In the genomic region with DNA sequence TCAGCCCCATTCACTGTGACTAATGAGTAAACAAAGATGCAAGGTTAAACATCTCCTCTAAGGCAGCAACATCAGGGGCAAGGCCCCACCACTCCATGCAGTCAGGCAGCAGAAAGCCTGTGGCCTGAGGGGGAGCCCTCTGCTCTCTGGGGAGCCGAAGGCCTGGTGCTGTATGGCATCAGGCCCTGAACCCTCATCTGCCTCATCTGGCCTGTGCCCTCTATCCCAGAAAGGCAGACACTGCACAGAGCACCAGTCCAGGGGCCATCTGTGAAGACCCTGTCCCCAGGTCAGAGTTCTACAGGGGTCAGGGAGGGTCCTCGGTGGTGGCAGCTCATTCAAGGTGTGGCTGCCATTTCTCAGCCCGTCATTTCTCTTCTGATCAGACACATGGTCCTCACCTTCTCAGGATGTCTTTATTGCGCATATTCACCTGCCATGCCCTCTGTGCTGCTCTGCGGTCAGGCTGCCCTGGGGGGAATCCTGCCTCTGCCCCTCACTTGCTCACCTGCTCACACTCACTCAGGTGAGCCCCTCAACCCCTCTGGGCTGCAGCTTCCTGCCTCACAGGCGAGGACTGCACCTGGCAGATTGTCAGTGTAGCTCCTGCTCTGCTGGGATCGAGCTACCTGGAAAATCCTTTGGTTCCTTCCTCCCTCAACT, we compare ENCODE assay signal across 19 cellular contexts.
DNase-seq lines count a peak whose midpoint lies in the region; ATAC-seq and TF ChIP-seq lines count a peak whose summit lies in the region.
"Had no signal": no experiment of that assay in that cellular context is flagged by ENCODE, and none has a peak within 500 bp of the region (broad histone marks: within the 10 kb centered on the region; RNA-seq: fewer than 3 reads in every experiment).

No MANE protein-coding gene starts in this region.

- peaks cover 12% of the 10 kb centered on the region for H3K4me1 Mint-ChIP-seq in activated naive CD8-positive, alpha-beta T cell treated with anti-CD3 and anti-CD28 coated beads, Interleukin-2, amount 10 ng/mL, durations not matched to agents 7 days and 5 days
- H3K4me1 Mint-ChIP-seq in activated naive CD8-positive, alpha-beta T cell treated with anti-CD3 and anti-CD28 coated beads for 36 hours = peaks cover 2% of the 10 kb centered on the region
- H3K4me1 Mint-ChIP-seq in type B pancreatic cell (ENCODE audit: unreplicated experiment) = peaks cover 31% of the 10 kb centered on the region

- H3K27ac Mint-ChIP-seq in activated naive CD8-positive, alpha-beta T cell treated with anti-CD3 and anti-CD28 coated beads, Interleukin-2, amount 10 ng/mL, durations not matched to agents 7 days and 5 days = no peak overlapping the region
- H3K27ac Mint-ChIP-seq in activated naive CD8-positive, alpha-beta T cell treated with anti-CD3 and anti-CD28 coated beads for 36 hours = no peak overlapping the region
- H3K27ac Mint-ChIP-seq in type B pancreatic cell = peak overlapping the region; percentile 48
- H3K27ac Mint-ChIP-seq: activated naive CD8-positive, alpha-beta T cell had no signal

- H3K23ac ChIP-seq in neuronal stem cell (ENCODE audit: low read depth, low read length, poor library complexity) = no peak overlapping the region

- no peak overlapping the region for H3K18ac ChIP-seq in neuronal stem cell (ENCODE audit: low read length)

- H2BK5ac ChIP-seq in neuronal stem cell (ENCODE audit: low read length) = no peak overlapping the region

- H3K14ac ChIP-seq in neuronal stem cell (ENCODE audit: low read length) = peak overlapping the region; percentile 57

- H3K4me3 Mint-ChIP-seq in activated naive CD8-positive, alpha-beta T cell treated with anti-CD3 and anti-CD28 coated beads, Interleukin-2, amount 10 ng/mL, durations not matched to agents 7 days and 5 days = no peak overlapping the region
- H3K4me3 Mint-ChIP-seq in activated naive CD8-positive, alpha-beta T cell treated with anti-CD3 and anti-CD28 coated beads for 36 hours = no peak overlapping the region
- peak overlapping the region; percentile 19 for H3K4me3 Mint-ChIP-seq in type B pancreatic cell
- H3K4me3 Mint-ChIP-seq: activated naive CD8-positive, alpha-beta T cell; naive B cell had no signal

- intact Hi-C loops in adrenal gland (cut with DNase I) = loop anchor here (10.0 kb wide), 2 partner anchors 563 to 573 kb away; no protein-coding TSS in a partner anchor

- H3K36me3 ChIP-seq in adrenal gland (replicated peaks in 1 of 2) (no peaks in the 10 kb centered on the region), neuronal stem cell (replicated peaks in 1 of 2; ENCODE audit: control insufficient read depth in 2 of 2, insufficient read depth in 2 of 2, low read length in 2 of 2) (peaks cover 2 to 12% of the 10 kb centered on the region in 2 donors)
- H3K36me3 ChIP-seq in effector memory CD4-positive, alpha-beta T cell (ENCODE audit: control insufficient read depth, insufficient read depth, low read length) = no peaks in the 10 kb centered on the region
- H3K36me3 ChIP-seq: BLaER1, HAP-1, pancreas had no signal

- no peak overlapping the region for H3K9ac ChIP-seq in neuronal stem cell (ENCODE audit: low read depth, low read length, poor library complexity)
- H3K9ac ChIP-seq: BLaER1, KMS-11 had no signal

- H4K8ac ChIP-seq in neuronal stem cell (ENCODE audit: low read depth, low read length) = no peak overlapping the region

- no peaks in the 10 kb centered on the region for H3K9me3 ChIP-seq in adrenal gland (replicated peaks in 1 of 3)
- H3K9me3 ChIP-seq in neuronal stem cell (replicated peaks in 1 of 2; ENCODE audit: control insufficient read depth in 2 of 2, insufficient read depth in 1 of 2, low read depth in 1 of 2, low read length in 2 of 2) = no peaks in the 10 kb centered on the region
- no peaks in the 10 kb centered on the region for H3K9me3 ChIP-seq in effector memory CD4-positive, alpha-beta T cell (ENCODE audit: control insufficient read depth, low read length)
- H3K9me3 ChIP-seq: BLaER1, HAP-1, pancreas had no signal

- no peak for TF ChIP-seq POLR2A in adrenal gland (IDR thresholded peaks at IDR 0.05)

- no peak overlapping the region for H3K27ac ChIP-seq in adrenal gland
- H3K27ac ChIP-seq in neuronal stem cell (replicated peaks; ENCODE audit: low read length) = no peak overlapping the region
- H3K27ac ChIP-seq in effector memory CD4-positive, alpha-beta T cell (ENCODE audit: insufficient read depth, low read length, poor library complexity, severe bottlenecking) = no peak overlapping the region
- H3K27ac ChIP-seq: BLaER1, KMS-11, pancreas had no signal

- no peak overlapping the region for H3K4ac ChIP-seq in neuronal stem cell (ENCODE audit: low read length)

- no peak overlapping the region for H2BK15ac ChIP-seq in neuronal stem cell (ENCODE audit: low read length)

- peak overlapping the region; percentile 24 for H2BK120ac ChIP-seq in neuronal stem cell (ENCODE audit: low read depth, low read length)

- H3K4me1 ChIP-seq in adrenal gland (replicated peaks in 1 of 2) (peaks cover 0 to 20% of the 10 kb centered on the region in 2 donors), neuronal stem cell (ENCODE audit: control insufficient read depth in 2 of 2, insufficient read depth in 1 of 2, low read depth in 1 of 2, low read length in 2 of 2) (peaks cover 16 to 21% of the 10 kb centered on the region in 2 donors)
- no peaks in the 10 kb centered on the region for H3K4me1 ChIP-seq in effector memory CD4-positive, alpha-beta T cell (ENCODE audit: control insufficient read depth, insufficient read depth, low read length, poor library complexity, severe bottlenecking)
- H3K4me1 ChIP-seq: HAP-1 had no signal

- H3K27me3 ChIP-seq in adrenal gland (no peaks in the 10 kb centered on the region), neuronal stem cell (ENCODE audit: control insufficient read depth in 3 of 3, insufficient read depth in 3 of 3, low read depth in 1 of 3, low read length in 3 of 3) (no peaks in the 10 kb centered on the region)
- H3K27me3 ChIP-seq in effector memory CD4-positive, alpha-beta T cell (replicated peaks; ENCODE audit: control insufficient read depth, insufficient read depth, low read length, poor library complexity, severe bottlenecking) = no peaks in the 10 kb centered on the region
- H3K27me3 ChIP-seq: BLaER1, pancreas had no signal

- H3K36me3 Mint-ChIP-seq in activated naive CD8-positive, alpha-beta T cell treated with anti-CD3 and anti-CD28 coated beads, Interleukin-2, amount 10 ng/mL, durations not matched to agents 7 days and 5 days = no peaks in the 10 kb centered on the region
- no peaks in the 10 kb centered on the region for H3K36me3 Mint-ChIP-seq in activated naive CD8-positive, alpha-beta T cell treated with anti-CD3 and anti-CD28 coated beads for 36 hours
- no peaks in the 10 kb centered on the region for H3K36me3 Mint-ChIP-seq in type B pancreatic cell
- H3K36me3 Mint-ChIP-seq: activated naive CD8-positive, alpha-beta T cell; naive B cell had no signal

- H3K9me3 Mint-ChIP-seq in activated naive CD8-positive, alpha-beta T cell treated with anti-CD3 and anti-CD28 coated beads, Interleukin-2, amount 10 ng/mL, durations not matched to agents 7 days and 5 days = no peaks in the 10 kb centered on the region
- H3K9me3 Mint-ChIP-seq in activated naive CD8-positive, alpha-beta T cell treated with anti-CD3 and anti-CD28 coated beads for 36 hours = no peaks in the 10 kb centered on the region
- H3K9me3 Mint-ChIP-seq in type B pancreatic cell = no peaks in the 10 kb centered on the region
- H3K9me3 Mint-ChIP-seq: naive B cell had no signal

- POLR2A ChIA-PET in activated naive CD8-positive, alpha-beta T cell treated with anti-CD3 and anti-CD28 coated beads, Interleukin-2, amount 10 ng/mL, durations not matched to agents 7 days and 5 days (lab: Charles Lee) = interaction anchor here (0.8 kb wide), 1 partner anchor 259 kb away, joined by 3 read pairs; no protein-coding TSS in a partner anchor

- ATAC-seq in activated naive CD8-positive, alpha-beta T cell treated with anti-CD3 and anti-CD28 coated beads, Interleukin-2, amount 10 ng/mL, durations not matched to agents 7 days and 5 days (ENCODE audit: low read depth) = no peak
- ATAC-seq: pancreas had no signal

- TF ChIP-seq CTCF in adrenal gland (IDR thresholded peaks at IDR 0.05) (no peak), type B pancreatic cell (conservative IDR thresholded peaks at IDR 0.05) (no peak)

- H4K91ac ChIP-seq in neuronal stem cell (ENCODE audit: low read depth, low read length, poor library complexity) = no peak overlapping the region

- no peaks in the 10 kb centered on the region for H3K79me1 ChIP-seq in neuronal stem cell (ENCODE audit: low read depth, low read length)

- H2AK5ac ChIP-seq in neuronal stem cell (ENCODE audit: low read depth, low read length) = no peak overlapping the region

- no peak overlapping the region for H3K4me2 ChIP-seq in neuronal stem cell (ENCODE audit: insufficient read depth, low read length, poor library complexity, severe bottlenecking)
- H3K4me2 ChIP-seq: BLaER1, KMS-11 had no signal

- H3K27me3 Mint-ChIP-seq in activated naive CD8-positive, alpha-beta T cell treated with anti-CD3 and anti-CD28 coated beads, Interleukin-2, amount 10 ng/mL, durations not matched to agents 7 days and 5 days = peaks cover 2% of the 10 kb centered on the region
- H3K27me3 Mint-ChIP-seq in activated naive CD8-positive, alpha-beta T cell treated with anti-CD3 and anti-CD28 coated beads for 36 hours = no peaks in the 10 kb centered on the region
- H3K27me3 Mint-ChIP-seq in type B pancreatic cell = no peaks in the 10 kb centered on the region
- H3K27me3 Mint-ChIP-seq: activated naive CD8-positive, alpha-beta T cell; naive B cell had no signal

- DNase-seq in activated naive CD8-positive, alpha-beta T cell treated with anti-CD3 and anti-CD28 coated beads, Interleukin-2, amount 10 ng/mL, durations not matched to agents 7 days and 5 days = peak; percentile 23
- DNase-seq in activated naive CD8-positive, alpha-beta T cell treated with anti-CD3 and anti-CD28 coated beads for 36 hours = no peak
- peak in 4 of 7 donors; percentile 5 to 48 (median 12) for DNase-seq in adrenal gland
- DNase-seq in neuronal stem cell (ENCODE audit: low spot score) = no peak
- no peak for DNase-seq in type B pancreatic cell (ENCODE audit: extremely low spot score, unreplicated experiment)
- no peak for DNase-seq in pons (ENCODE audit: low spot score)
- DNase-seq in effector memory CD4-positive, alpha-beta T cell = no peak
- DNase-seq: activated CD4-positive, alpha-beta T cell treated with anti-CD3 and anti-CD28 coated beads for 1 hour; DMS79; erythroblast; naive B cell; NCI-H146; NCI-H524 treated with DMSO at 0.1 percent for 48 hours; T-helper 1 cell had no signal

- no peak overlapping the region for H2BK12ac ChIP-seq in neuronal stem cell (ENCODE audit: low read length)

- no peak overlapping the region for H3K4me3 ChIP-seq in adrenal gland
- H3K4me3 ChIP-seq in neuronal stem cell (ENCODE audit: low read length in 2 of 2) = no peak overlapping the region
- H3K4me3 ChIP-seq in effector memory CD4-positive, alpha-beta T cell (ENCODE audit: insufficient read depth, low read depth, low read length, poor library complexity, severe bottlenecking) = no peak overlapping the region
- H3K4me3 ChIP-seq: BLaER1, HAP-1, pancreas had no signal

- WGBS in adrenal gland, 4 donors = 91 to 97% (median 93%) methylated on average over 4 to 7 of the region's 7 CpGs
- WGBS in neuronal stem cell (ENCODE audit: extremely low coverage in 2 of 2, insufficient read length in 2 of 2, insufficient replicate concordance in 1 of 2), 2 donors = no CpG with 5 or more reads among the region's 7 CpGs

- H2AFZ ChIP-seq in neuronal stem cell (ENCODE audit: low read length) = no peak overlapping the region

Comparison
In these comparisons a context has a peak if more than half of its experiments do, and no peak if none do; other contexts are left out.
1. DNase-seq: peak in activated naive CD8-positive, alpha-beta T cell treated with anti-CD3 and anti-CD28 coated beads, Interleukin-2, amount 10 ng/mL, durations not matched to agents 7 days and 5 days (single experiment) and adrenal gland (4 of 7); none in activated naive CD8-positive, alpha-beta T cell treated with anti-CD3 and anti-CD28 coated beads for 36 hours (single experiment), neuronal stem cell (single experiment), type B pancreatic cell (single experiment), pons (single experiment) and effector memory CD4-positive, alpha-beta T cell (0 of 3).